In genomic region chr22:30891443-30891755, GRCh38 we compare ENCODE assay signal across 15 cellular contexts.
"Had no signal": no experiment of that assay in that cellular context is flagged by ENCODE, and none has a peak within 500 bp of the region (broad histone marks: within the 10 kb centered on the region; RNA-seq: fewer than 3 reads in every experiment).

No MANE protein-coding gene starts in this region.

- H3K4me3 Mint-ChIP-seq: activated CD4-positive, alpha-beta T cell treated with anti-CD3 and anti-CD28 coated beads for 36 hours; activated CD8-positive, alpha-beta T cell treated with anti-CD3 and anti-CD28 coated beads, Interleukin-2, amount 10 ng/mL, durations not matched to agents 7 days and 5 days; activated naive CD4-positive, alpha-beta T cell treated with anti-CD3 and anti-CD28 coated beads, Interleukin-2, amount 50 U/mL, for 24 hours; natural killer cell treated with Interleukin-12 subunit alpha and Interleukin-12 subunit beta and Interleukin-15 and Interleukin-18, amount 100 ng/mL, for 72 hours had no signal

- H3K4me3 ChIP-seq: body of pancreas, dorsolateral prefrontal cortex, esophagus muscularis mucosa, skin epidermis had no signal

- H3K9me3 Mint-ChIP-seq: activated naive CD4-positive, alpha-beta T cell treated with anti-CD3 and anti-CD28 coated beads, Interleukin-2, amount 50 U/mL, for 24 hours; natural killer cell treated with Interleukin-12 subunit alpha and Interleukin-12 subunit beta and Interleukin-15 and Interleukin-18, amount 100 ng/mL, for 72 hours had no signal

- H3K27me3 ChIP-seq: body of pancreas, dorsolateral prefrontal cortex, esophagus muscularis mucosa had no signal

- H3K27me3 Mint-ChIP-seq: activated CD4-positive, alpha-beta T cell treated with anti-CD3 and anti-CD28 coated beads for 36 hours; activated naive CD4-positive, alpha-beta T cell treated with anti-CD3 and anti-CD28 coated beads, Interleukin-2, amount 50 U/mL, for 24 hours; natural killer cell treated with Interleukin-12 subunit alpha and Interleukin-12 subunit beta and Interleukin-15 and Interleukin-18, amount 100 ng/mL, for 72 hours had no signal

- DNase-seq: activated CD4-positive, alpha-beta T cell treated with anti-CD3 and anti-CD28 coated beads for 36 hours; activated CD8-positive, alpha-beta memory T cell treated with anti-CD3 and anti-CD28 coated beads, Interleukin-2, amount 50 U/mL, for 48 hours; activated CD8-positive, alpha-beta T cell treated with anti-CD3 and anti-CD28 coated beads, Interleukin-2, amount 10 ng/mL, durations not matched to agents 7 days and 5 days; amniotic stem cell; glutamatergic neuron; left cardiac atrium; stimulated activated CD4-positive, alpha-beta T cell treated with anti-CD3 and anti-CD28 coated beads, Interleukin-4, amount 100 ng/mL, for 4 hours; T-helper 1 cell had no signal

- ATAC-seq: activated CD4-positive, alpha-beta T cell treated with anti-CD3 and anti-CD28 coated beads for 36 hours; natural killer cell treated with Interleukin-12 subunit alpha and Interleukin-12 subunit beta and Interleukin-15 and Interleukin-18, amount 100 ng/mL, for 72 hours had no signal

- H3K36me3 Mint-ChIP-seq: natural killer cell treated with Interleukin-12 subunit alpha and Interleukin-12 subunit beta and Interleukin-15 and Interleukin-18, amount 100 ng/mL, for 72 hours had no signal

- H3K27ac ChIP-seq: body of pancreas, esophagus muscularis mucosa, skin epidermis, VCaP had no signal

- H3K27ac Mint-ChIP-seq: activated CD4-positive, alpha-beta T cell treated with anti-CD3 and anti-CD28 coated beads for 36 hours; activated CD8-positive, alpha-beta T cell treated with anti-CD3 and anti-CD28 coated beads, Interleukin-2, amount 10 ng/mL, durations not matched to agents 7 days and 5 days; activated naive CD4-positive, alpha-beta T cell treated with anti-CD3 and anti-CD28 coated beads, Interleukin-2, amount 50 U/mL, for 24 hours had no signal
